ENCODE assay signal across 13 cellular contexts in genomic region chr21:31713115-31713514, GRCh38. TPM values are rescaled to one million over a fixed set of nuclear protein-coding genes. Genes with fewer than 3 reads are reported as not detected.
DNase-seq lines count a peak whose midpoint lies in the region; ATAC-seq and TF ChIP-seq lines count a peak whose summit lies in the region.
"Had no signal": no experiment of that assay in that cellular context is flagged by ENCODE, and none has a peak within 500 bp of the region (broad histone marks: within the 10 kb centered on the region; RNA-seq: fewer than 3 reads in every experiment).

No MANE protein-coding gene starts in this region.

- H3K4me2 ChIP-seq in GM23248 (ENCODE audit: unreplicated experiment): peak overlapping the region; percentile 1

- H3K9me3 ChIP-seq in GM23248 (ENCODE audit: low read depth): no peaks in the 10 kb centered on the region

- no peak for TF ChIP-seq CTCF in endothelial cell (IDR thresholded peaks at IDR 0.05; ENCODE audit: unreplicated experiment)

- no peaks in the 10 kb centered on the region for H3K27me3 ChIP-seq in GM23248 (replicated peaks; ENCODE audit: insufficient read depth)

- no peak overlapping the region for H3K9ac ChIP-seq in GM23248

- no peaks in the 10 kb centered on the region for H3K9me3 Mint-ChIP-seq in activated T-cell treated with anti-CD3 and anti-CD28 coated beads, Interleukin-2, amount 50 U/mL, for 24 hours
- H3K9me3 Mint-ChIP-seq in activated T-helper 17 cell treated with anti-CD3 and anti-CD28 coated beads, Interleukin-2, amount 50 U/mL, for 72 hours: no peaks in the 10 kb centered on the region
- H3K9me3 Mint-ChIP-seq in endothelial cell (ENCODE audit: unreplicated experiment): no peaks in the 10 kb centered on the region
- H3K9me3 Mint-ChIP-seq in T-cell: no peaks in the 10 kb centered on the region
- H3K9me3 Mint-ChIP-seq: CD14-positive monocyte had no signal

- H3K79me2 ChIP-seq in GM23248 (ENCODE audit: insufficient read depth): peaks cover 100% of the 10 kb centered on the region

- no peak overlapping the region for H3K4me3 ChIP-seq in GM23248

- peaks cover 86% of the 10 kb centered on the region for H3K4me1 Mint-ChIP-seq in activated T-cell treated with anti-CD3 and anti-CD28 coated beads, Interleukin-2, amount 50 U/mL, for 24 hours (ENCODE audit: low read depth)
- peaks cover 44% of the 10 kb centered on the region for H3K4me1 Mint-ChIP-seq in activated T-helper 17 cell treated with anti-CD3 and anti-CD28 coated beads, Interleukin-2, amount 50 U/mL, for 72 hours
- H3K4me1 Mint-ChIP-seq in endothelial cell (ENCODE audit: unreplicated experiment): peaks cover 21% of the 10 kb centered on the region
- H3K4me1 Mint-ChIP-seq in T-cell: peaks cover 71 to 93% (median 90%) of the 10 kb centered on the region in 3 donors

- CTCF ChIA-PET in T-cell (lab: Charles Lee): interaction anchor here in 1 of 2 donors (0.7 kb wide), 1 partner anchor 21 kb away, joined by 9 read pairs; no protein-coding TSS in a partner anchor

- no peaks in the 10 kb centered on the region for H3K9me2 ChIP-seq in GM23248 (ENCODE audit: insufficient read depth)

- no peaks in the 10 kb centered on the region for H3K27me3 Mint-ChIP-seq in activated T-cell treated with anti-CD3 and anti-CD28 coated beads, Interleukin-2, amount 50 U/mL, for 24 hours
- H3K27me3 Mint-ChIP-seq in activated T-helper 17 cell treated with anti-CD3 and anti-CD28 coated beads, Interleukin-2, amount 50 U/mL, for 72 hours: no peaks in the 10 kb centered on the region
- H3K27me3 Mint-ChIP-seq in endothelial cell (ENCODE audit: unreplicated experiment) (no peaks in the 10 kb centered on the region), T-cell (no peaks in the 10 kb centered on the region)

- ATAC-seq in activated T-helper 17 cell treated with anti-CD3 and anti-CD28 coated beads, Interleukin-2, amount 50 U/mL, for 72 hours (replicated peaks): no peak
- ATAC-seq in T-cell (replicated peaks in 1 of 4): no peak
- ATAC-seq in HG02571 (IDR thresholded peaks at IDR 0.05; ENCODE audit: unreplicated experiment): no peak

- H2AFZ ChIP-seq in GM23248: no peak overlapping the region

- no peaks in the 10 kb centered on the region for H3K36me3 ChIP-seq in GM23248 (ENCODE audit: low read depth)

- H3K4me3 Mint-ChIP-seq in activated T-cell treated with anti-CD3 and anti-CD28 coated beads, Interleukin-2, amount 50 U/mL, for 24 hours: no peak overlapping the region
- peak overlapping the region; percentile 66 for H3K4me3 Mint-ChIP-seq in activated T-helper 17 cell treated with anti-CD3 and anti-CD28 coated beads, Interleukin-2, amount 50 U/mL, for 72 hours
- H3K4me3 Mint-ChIP-seq in endothelial cell (ENCODE audit: unreplicated experiment) (no peak overlapping the region), T-cell (no peak overlapping the region)
- H3K4me3 Mint-ChIP-seq: CD14-positive monocyte had no signal

- POLR2A ChIA-PET in T-cell (lab: Charles Lee): no interaction called here

- peak overlapping the region; percentile 44 for H3K27ac Mint-ChIP-seq in activated T-cell treated with anti-CD3 and anti-CD28 coated beads, Interleukin-2, amount 50 U/mL, for 24 hours
- H3K27ac Mint-ChIP-seq in activated T-helper 17 cell treated with anti-CD3 and anti-CD28 coated beads, Interleukin-2, amount 50 U/mL, for 72 hours: peak overlapping the region; percentile 92
- H3K27ac Mint-ChIP-seq in endothelial cell (ENCODE audit: unreplicated experiment) (peak overlapping the region; percentile 75), T-cell (no peak overlapping the region)

- WGBS in GM23248 (ENCODE audit: low coverage in 1 of 2, low lambda C conversion rate in 2 of 2, missing lambda C conversion rate in 2 of 2), 2 experiments: 61 to 66% methylated on average over 3 of the region's 3 CpGs

- in situ Hi-C loops in GM23248 (cut with MboI): no loop called here

- H3K4me1 ChIP-seq in GM23248 (ENCODE audit: insufficient read depth): peaks cover 69% of the 10 kb centered on the region

- no peak for DNase-seq in activated T-cell treated with anti-CD3 and anti-CD28 coated beads, Interleukin-2, amount 50 U/mL, for 24 hours
- no peak for DNase-seq in activated T-cell treated with anti-CD3 and anti-CD28 coated beads, Interleukin-2, amount 50 U/mL, for 48 hours
- DNase-seq in GM23248 (no peak), endothelial cell (ENCODE audit: low spot score) (no peak), T-cell (no peak), retina (no peak)
- DNase-seq: DMS53, GF-D8, HCEC 1CT had no signal

- H3K27ac ChIP-seq in GM23248: no peak overlapping the region
- H3K27ac ChIP-seq: 22Rv1 had no signal

- peaks cover 42% of the 10 kb centered on the region for H3F3A ChIP-seq in GM23248 (ENCODE audit: insufficient read depth)

- H4K20me1 ChIP-seq in GM23248 (ENCODE audit: insufficient read depth): peaks cover 14% of the 10 kb centered on the region

- peaks cover 16% of the 10 kb centered on the region for H3K36me3 Mint-ChIP-seq in activated T-cell treated with anti-CD3 and anti-CD28 coated beads, Interleukin-2, amount 50 U/mL, for 24 hours (ENCODE audit: low read depth)
- H3K36me3 Mint-ChIP-seq in activated T-helper 17 cell treated with anti-CD3 and anti-CD28 coated beads, Interleukin-2, amount 50 U/mL, for 72 hours (ENCODE audit: low read depth): peaks cover 8% of the 10 kb centered on the region
- H3K36me3 Mint-ChIP-seq in endothelial cell (ENCODE audit: low read depth, unreplicated experiment) (no peaks in the 10 kb centered on the region), T-cell (no peaks in the 10 kb centered on the region)

RNA-seq across cellular contexts. Expression of gene SCAF4, which starts 18.8 kb away (rescaled TPM):
- 3.2 and 3.7 TPM in 2 replicates for total RNA-seq in GM23248 (2014; rRNA removed; shearing (Covaris generic))
- 18.8 and 19.4 TPM in 2 replicates for polyA plus RNA-seq in GM23248 (2016; fragmentation: Nextera tagmentation; extraction: Ambion mirVana)
- 10 to 100 TPM; 33.0 to 46.7 TPM for total RNA-seq in activated T-helper 17 cell treated with anti-CD3 and anti-CD28 coated beads, Interleukin-2, amount 50 U/mL, for 72 hours
- 49.7 TPM for total RNA-seq in endothelial cell (ENCODE audit: unreplicated experiment)
- total RNA-seq in T-cell: 10 to 100 TPM; 57.5 to 71.9 (median 62.4) TPM

RNA-seq across cellular contexts. Expression of gene SOD1, which starts 53.6 kb away (rescaled TPM):
- 178 and 185 TPM in 2 replicates for total RNA-seq in GM23248 (2014; rRNA removed; shearing (Covaris generic))
- polyA plus RNA-seq in GM23248 (2016; fragmentation: Nextera tagmentation; extraction: Ambion mirVana): 334 and 350 TPM in 2 replicates
- 100 to 1,000 TPM; 148 to 244 TPM for total RNA-seq in activated T-helper 17 cell treated with anti-CD3 and anti-CD28 coated beads, Interleukin-2, amount 50 U/mL, for 72 hours
- 145 TPM for total RNA-seq in endothelial cell (ENCODE audit: unreplicated experiment)
- total RNA-seq in T-cell: 100 to 1,000 TPM; 143 to 167 (median 152) TPM

Comparison
In these comparisons a context has a peak if more than half of its experiments do, and no peak if none do; other contexts are left out.
1. H3K27ac Mint-ChIP-seq: peak in activated T-cell treated with anti-CD3 and anti-CD28 coated beads, Interleukin-2, amount 50 U/mL, for 24 hours (single experiment), activated T-helper 17 cell treated with anti-CD3 and anti-CD28 coated beads, Interleukin-2, amount 50 U/mL, for 72 hours (single experiment) and endothelial cell (single experiment); none in T-cell (0 of 2).